1 cellular context compared by ENCODE assay signal in genomic region chr11:2211113-2211971, GRCh38.
TF ChIP-seq lines count a peak whose summit lies in the region.

No MANE protein-coding gene starts in this region.

TF ChIP-seq in HepG2, 621 proteins besides CTCF, POLR2A, EP300 and RAD21 (continued from another document and continues in another):
- TF ChIP-seq ZBTB25 (CRISPR knock-in tag; IDR thresholded peaks at IDR 0.05) (peak; percentile 88), RELA (CRISPR knock-in tag; IDR thresholded peaks at IDR 0.05) (peak; percentile 86), SOX13 (IDR thresholded peaks at IDR 0.05) (peak; percentile 98), SOX13 (CRISPR knock-in tag; conservative IDR thresholded peaks at IDR 0.05 in 1 of 2, IDR thresholded peaks at IDR 0.05 in 1 of 2) (peak in 1 of 2 experiments; percentile 99; a peak in 2 of 4 replicates), YEATS4 (CRISPR knock-in tag; IDR thresholded peaks at IDR 0.05; ENCODE audit: borderline replicate concordance) (peak; percentile 78; the same call in 1 of the 2 replicates), KAT2B (IDR thresholded peaks at IDR 0.05; ENCODE audit: borderline replicate concordance, low read depth, low read length) (no peak), POLR2AphosphoS5 (IDR thresholded peaks at IDR 0.05; ENCODE audit: low read depth, low read length) (no peak; the same call in 1 of the 2 replicates), GATAD1 (CRISPR knock-in tag; IDR thresholded peaks at IDR 0.05) (peak; percentile 62), ZNF792 (CRISPR knock-in tag; IDR thresholded peaks at IDR 0.05) (peak; percentile 96), ZBTB7B (CRISPR knock-in tag; IDR thresholded peaks at IDR 0.05) (peak; percentile 98), ZNF101 (CRISPR knock-in tag; IDR thresholded peaks at IDR 0.05; ENCODE audit: borderline replicate concordance, low read depth) (no peak), RBM22 (optimal IDR thresholded peaks at IDR 0.05; ENCODE audit: low read length) (peak; percentile 12), STAT6 (CRISPR knock-in tag; IDR thresholded peaks at IDR 0.05; ENCODE audit: borderline replicate concordance) (peak; percentile 92; the same call in 1 of the 2 replicates), RAD51 (IDR thresholded peaks at IDR 0.05; ENCODE audit: borderline replicate concordance) (no peak), POLR2G (IDR thresholded peaks at IDR 0.05; ENCODE audit: low read depth, low read length) (peak; percentile 70), CC2D1A (CRISPR knock-in tag; IDR thresholded peaks at IDR 0.05) (no peak), ZNF720 (CRISPR knock-in tag; IDR thresholded peaks at IDR 0.05) (no peak), ZBTB34 (CRISPR knock-in tag; IDR thresholded peaks at IDR 0.05) (peak; percentile 97), MLXIP (CRISPR knock-in tag; IDR thresholded peaks at IDR 0.05; ENCODE audit: borderline replicate concordance) (no peak), NFE2L1 (CRISPR knock-in tag; IDR thresholded peaks at IDR 0.05; ENCODE audit: borderline replicate concordance) (no peak), ZSCAN31 (CRISPR knock-in tag; IDR thresholded peaks at IDR 0.05; ENCODE audit: low read depth) (peak; percentile 88; the same call in 1 of the 2 replicates), ZNF180 (CRISPR knock-in tag; IDR thresholded peaks at IDR 0.05; ENCODE audit: borderline replicate concordance, low read depth) (no peak), DRAP1 (CRISPR knock-in tag; IDR thresholded peaks at IDR 0.05) (peak; percentile 74), REST (IDR thresholded peaks at IDR 0.05; ENCODE audit: borderline replicate concordance in 1 of 2, low read depth in 1 of 2, low read length in 2 of 2) (peak in 1 of 2 experiments; percentile 74; a peak in 2 of 4 replicates), ZNF83 (CRISPR knock-in tag; IDR thresholded peaks at IDR 0.05; ENCODE audit: borderline replicate concordance) (no peak), XRCC5 (optimal IDR thresholded peaks at IDR 0.05; ENCODE audit: low read length) (peak; percentile 76), CAMTA2 (CRISPR knock-in tag; IDR thresholded peaks at IDR 0.05; ENCODE audit: borderline replicate concordance) (peak; percentile 72; the same call in 1 of the 2 replicates), RCOR2 (CRISPR knock-in tag; IDR thresholded peaks at IDR 0.05) (peak; percentile 99), ATF7-NPFF (CRISPR knock-in tag; IDR thresholded peaks at IDR 0.05; ENCODE audit: low read depth) (0 out of 2 replicates have a peak, but pooled peaks have one; percentile 38), ZNF782 (CRISPR knock-in tag; IDR thresholded peaks at IDR 0.05; ENCODE audit: borderline replicate concordance) (no peak), ZSCAN29 (CRISPR knock-in tag; conservative IDR thresholded peaks at IDR 0.05) (0 out of 2 replicates have a peak, but pooled peaks have one; percentile 65), RXRB (CRISPR knock-in tag; IDR thresholded peaks at IDR 0.05; ENCODE audit: borderline replicate concordance) (peak; percentile 94), NFIB (CRISPR knock-in tag; IDR thresholded peaks at IDR 0.05; ENCODE audit: borderline replicate concordance) (no peak), ZC3H13 (CRISPR knock-in tag; IDR thresholded peaks at IDR 0.05) (0 out of 2 replicates have a peak, but pooled peaks have one; percentile 47), SRSF9 (IDR thresholded peaks at IDR 0.05; ENCODE audit: borderline replicate concordance, insufficient read depth, low read depth, low read length, poor library complexity, severe bottlenecking) (no peak), FOXJ3 (CRISPR knock-in tag; IDR thresholded peaks at IDR 0.05; ENCODE audit: borderline replicate concordance) (peak; percentile 91; the same call in 1 of the 2 replicates), MYPOP (CRISPR knock-in tag; IDR thresholded peaks at IDR 0.05) (peak; percentile 89)
- TF ChIP-seq, protein P1, sequence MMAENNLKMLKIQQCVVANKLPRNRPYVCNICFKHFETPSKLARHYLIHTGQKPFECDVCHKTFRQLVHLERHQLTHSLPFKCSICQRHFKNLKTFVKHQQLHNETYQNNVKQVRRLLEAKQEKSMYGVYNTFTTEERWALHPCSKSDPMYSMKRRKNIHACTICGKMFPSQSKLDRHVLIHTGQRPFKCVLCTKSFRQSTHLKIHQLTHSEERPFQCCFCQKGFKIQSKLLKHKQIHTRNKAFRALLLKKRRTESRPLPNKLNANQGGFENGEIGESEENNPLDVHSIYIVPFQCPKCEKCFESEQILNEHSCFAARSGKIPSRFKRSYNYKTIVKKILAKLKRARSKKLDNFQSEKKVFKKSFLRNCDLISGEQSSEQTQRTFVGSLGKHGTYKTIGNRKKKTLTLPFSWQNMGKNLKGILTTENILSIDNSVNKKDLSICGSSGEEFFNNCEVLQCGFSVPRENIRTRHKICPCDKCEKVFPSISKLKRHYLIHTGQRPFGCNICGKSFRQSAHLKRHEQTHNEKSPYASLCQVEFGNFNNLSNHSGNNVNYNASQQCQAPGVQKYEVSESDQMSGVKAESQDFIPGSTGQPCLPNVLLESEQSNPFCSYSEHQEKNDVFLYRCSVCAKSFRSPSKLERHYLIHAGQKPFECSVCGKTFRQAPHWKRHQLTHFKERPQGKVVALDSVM (CRISPR knock-in tag; IDR thresholded peaks at IDR 0.05): peak; percentile 100
- TF ChIP-seq, protein P2, sequence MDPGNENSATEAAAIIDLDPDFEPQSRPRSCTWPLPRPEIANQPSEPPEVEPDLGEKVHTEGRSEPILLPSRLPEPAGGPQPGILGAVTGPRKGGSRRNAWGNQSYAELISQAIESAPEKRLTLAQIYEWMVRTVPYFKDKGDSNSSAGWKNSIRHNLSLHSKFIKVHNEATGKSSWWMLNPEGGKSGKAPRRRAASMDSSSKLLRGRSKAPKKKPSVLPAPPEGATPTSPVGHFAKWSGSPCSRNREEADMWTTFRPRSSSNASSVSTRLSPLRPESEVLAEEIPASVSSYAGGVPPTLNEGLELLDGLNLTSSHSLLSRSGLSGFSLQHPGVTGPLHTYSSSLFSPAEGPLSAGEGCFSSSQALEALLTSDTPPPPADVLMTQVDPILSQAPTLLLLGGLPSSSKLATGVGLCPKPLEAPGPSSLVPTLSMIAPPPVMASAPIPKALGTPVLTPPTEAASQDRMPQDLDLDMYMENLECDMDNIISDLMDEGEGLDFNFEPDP (CRISPR knock-in tag; conservative IDR thresholded peaks at IDR 0.05): no peak
- TF ChIP-seq, protein P3, sequence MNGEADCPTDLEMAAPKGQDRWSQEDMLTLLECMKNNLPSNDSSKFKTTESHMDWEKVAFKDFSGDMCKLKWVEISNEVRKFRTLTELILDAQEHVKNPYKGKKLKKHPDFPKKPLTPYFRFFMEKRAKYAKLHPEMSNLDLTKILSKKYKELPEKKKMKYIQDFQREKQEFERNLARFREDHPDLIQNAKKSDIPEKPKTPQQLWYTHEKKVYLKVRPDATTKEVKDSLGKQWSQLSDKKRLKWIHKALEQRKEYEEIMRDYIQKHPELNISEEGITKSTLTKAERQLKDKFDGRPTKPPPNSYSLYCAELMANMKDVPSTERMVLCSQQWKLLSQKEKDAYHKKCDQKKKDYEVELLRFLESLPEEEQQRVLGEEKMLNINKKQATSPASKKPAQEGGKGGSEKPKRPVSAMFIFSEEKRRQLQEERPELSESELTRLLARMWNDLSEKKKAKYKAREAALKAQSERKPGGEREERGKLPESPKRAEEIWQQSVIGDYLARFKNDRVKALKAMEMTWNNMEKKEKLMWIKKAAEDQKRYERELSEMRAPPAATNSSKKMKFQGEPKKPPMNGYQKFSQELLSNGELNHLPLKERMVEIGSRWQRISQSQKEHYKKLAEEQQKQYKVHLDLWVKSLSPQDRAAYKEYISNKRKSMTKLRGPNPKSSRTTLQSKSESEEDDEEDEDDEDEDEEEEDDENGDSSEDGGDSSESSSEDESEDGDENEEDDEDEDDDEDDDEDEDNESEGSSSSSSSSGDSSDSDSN (CRISPR knock-in tag; IDR thresholded peaks at IDR 0.05): peak; percentile 98
